In the genomic region with DNA sequence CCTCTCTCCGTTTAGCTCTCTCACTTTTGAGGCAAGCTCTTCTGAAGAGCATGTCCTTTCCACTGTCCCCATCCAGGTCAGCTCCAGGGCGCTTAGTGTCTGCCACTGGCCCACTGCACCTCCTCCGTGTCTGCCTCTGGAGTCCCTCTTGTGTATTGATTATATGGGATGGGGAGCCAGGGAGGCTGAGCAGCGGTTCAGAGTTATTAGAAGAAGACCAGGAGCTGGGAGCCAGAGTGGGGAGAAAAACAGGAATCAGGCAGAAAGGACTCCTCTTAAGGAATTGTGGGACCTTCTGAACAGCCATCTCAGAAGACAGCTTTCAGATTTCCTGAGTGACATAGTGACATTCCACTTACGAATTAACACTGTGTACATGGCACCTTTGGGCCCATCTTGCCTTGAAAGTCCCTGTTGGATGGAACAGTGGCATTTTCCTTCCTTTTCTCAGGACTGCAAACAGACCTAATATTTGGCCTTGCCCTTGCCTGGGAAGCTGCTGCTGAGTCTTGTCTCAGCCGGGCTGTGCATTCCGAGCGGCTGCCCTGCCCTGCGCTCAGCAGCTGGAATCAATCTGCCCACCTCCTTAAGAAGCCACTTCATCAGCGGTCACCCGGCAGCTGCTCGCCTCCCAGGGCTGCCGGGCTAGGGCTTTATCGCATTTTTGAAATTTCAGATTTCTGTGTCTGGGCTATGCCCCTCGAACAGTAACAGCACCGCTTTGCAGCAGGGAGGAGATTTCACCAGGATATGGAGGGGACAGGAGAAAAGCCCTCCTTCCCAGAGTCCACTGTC, we compare ENCODE assay signal across 11 cellular contexts.
A peak's percentile ranks its signal among the peaks of the same experiment; 100 is the strongest.
DNase-seq lines count a peak whose midpoint lies in the region; TF ChIP-seq lines count a peak whose summit lies in the region.
"Had no signal": no experiment of that assay in that cellular context is flagged by ENCODE, and none has a peak within 500 bp of the region (broad histone marks: within the 10 kb centered on the region; RNA-seq: fewer than 3 reads in every experiment).

No MANE protein-coding gene starts in this region.

- no peaks in the 10 kb centered on the region for H3K9me3 ChIP-seq in PC-9 (ENCODE audit: insufficient read depth, low read depth)
- H3K9me3 ChIP-seq: BLaER1 had no signal

- H3K4me3 ChIP-seq in ACC112 (ENCODE audit: low read depth, low read length) (peak overlapping the region; percentile 86), PC-9 (no peak overlapping the region), foreskin fibroblast (ENCODE audit: low read depth in 1 of 2, low read length in 2 of 2) (peak overlapping the region; percentile 77 to 81)

- CTCF ChIA-PET in PC-9 (lab: Charles Lee), result no interaction called here

- H3K4me3 Mint-ChIP-seq in neural crest cell, result peak overlapping the region; percentile 91

- peak overlapping the region; percentile 18; the same call in 1 of the 2 replicates for H3K4me2 ChIP-seq in PC-9

- BruUV-seq in PC-9 (replicated peaks; lab: Mats Ljungman, UMichigan), result no TSS peak

- no peaks in the 10 kb centered on the region for H3F3A ChIP-seq in PC-9 (ENCODE audit: insufficient read depth, low read depth)

- no peaks in the 10 kb centered on the region for H3K9me2 ChIP-seq in PC-9 (ENCODE audit: insufficient read depth)

- H3K27me3 Mint-ChIP-seq in neural crest cell (ENCODE audit: low read depth), result peaks cover 54% of the 10 kb centered on the region

- TF ChIP-seq CTCF in PC-9 (conservative IDR thresholded peaks at IDR 0.05) (no peak), foreskin fibroblast (IDR thresholded peaks at IDR 0.05; ENCODE audit: low read depth, low read length) (no peak), neural crest cell (conservative IDR thresholded peaks at IDR 0.05) (no peak)

- intact Hi-C loops in PC-9 (cut with micrococcal nuclease; ENCODE audit: unreplicated experiment), result no loop called here

- H3K27me3 ChIP-seq in ACC112 (ENCODE audit: insufficient read depth, low read length) (no peaks in the 10 kb centered on the region), PC-9 (ENCODE audit: insufficient read depth, low read depth) (peaks cover 20% of the 10 kb centered on the region; the same call in 1 of the 2 replicates)

- no peak for DNase-seq in PC-9
- peak; percentile 86 to 94 for DNase-seq in foreskin fibroblast
- DNase-seq in neural crest cell (ENCODE audit: low read depth, low spot score), result no peak
- DNase-seq in NCI-H226, result no peak
- no peak for DNase-seq in NCI-H345 (lab: John Stamatoyannopoulos, UW)
- no peak for DNase-seq in T1000 (lab: John Stamatoyannopoulos, UW)
- DNase-seq in DMS79 (lab: John Stamatoyannopoulos, UW), result no peak
- DNase-seq: cerebellar nuclear complex, NCI-H2029 had no signal

- H3K36me3 ChIP-seq in ACC112 (ENCODE audit: insufficient read depth, low read length) (no peaks in the 10 kb centered on the region), PC-9 (ENCODE audit: low read depth) (no peaks in the 10 kb centered on the region)
- H3K36me3 ChIP-seq: BLaER1 had no signal

- H3K79me2 ChIP-seq in ACC112 (ENCODE audit: control insufficient read depth, insufficient read depth, low read length, unreplicated experiment) (no peaks in the 10 kb centered on the region), PC-9 (ENCODE audit: low read depth) (no peaks in the 10 kb centered on the region)

- H3K27ac ChIP-seq in ACC112 (ENCODE audit: low read depth, low read length) (peak overlapping the region; percentile 59), PC-9 (no peak overlapping the region)
- H3K27ac ChIP-seq: BLaER1 had no signal

- H3K4me1 Mint-ChIP-seq in neural crest cell, result peaks cover 19% of the 10 kb centered on the region

- H3K9me3 Mint-ChIP-seq in neural crest cell, result no peaks in the 10 kb centered on the region

- H3K4me1 ChIP-seq in ACC112 (ENCODE audit: control insufficient read depth, insufficient read depth, low read length, unreplicated experiment) (peaks cover 27% of the 10 kb centered on the region), PC-9 (replicated peaks; ENCODE audit: insufficient read depth) (peaks cover 11% of the 10 kb centered on the region; the same call in 1 of the 2 replicates)

- H4K20me1 ChIP-seq in PC-9 (ENCODE audit: insufficient read depth), result no peaks in the 10 kb centered on the region; the same call in 1 of the 2 replicates
- H4K20me1 ChIP-seq: BLaER1 had no signal

- H2AFZ ChIP-seq in ACC112 (ENCODE audit: low read length, unreplicated experiment) (peak overlapping the region; percentile 85), PC-9 (no peak overlapping the region)

- H3K27ac Mint-ChIP-seq in neural crest cell (ENCODE audit: unreplicated experiment), result no peak overlapping the region

- no peaks in the 10 kb centered on the region for H3K36me3 Mint-ChIP-seq in neural crest cell (ENCODE audit: low read depth)

- POLR2A ChIA-PET in PC-9 (lab: Charles Lee; ENCODE audit: unreplicated experiment), result no interaction called here

Comparison
In these comparisons a context has a peak if more than half of its experiments do, and no peak if none do; other contexts are left out.
1. DNase-seq: peak in foreskin fibroblast (2 of 2); none in PC-9 (0 of 2), neural crest cell (single experiment), NCI-H226 (single experiment), NCI-H345 (single experiment), T1000 (single experiment) and DMS79 (single experiment).